Comparison of ENCODE assay signal across 8 cellular contexts in genomic region chr6:137661601-137662000, GRCh38.
A peak's percentile ranks its signal among the peaks of the same experiment; 100 is the strongest.
DNase-seq lines count a peak whose midpoint lies in the region; ATAC-seq and TF ChIP-seq lines count a peak whose summit lies in the region.

No MANE protein-coding gene starts in this region.

- no peaks in the 10 kb centered on the region for H3K36me3 ChIP-seq in CD4-positive, alpha-beta memory T cell (ENCODE audit: insufficient read depth, low read length)

- H3K36me3 Mint-ChIP-seq in CD4-positive, alpha-beta memory T cell: no peaks in the 10 kb centered on the region
- H3K36me3 Mint-ChIP-seq in glutamatergic neuron (ENCODE audit: unreplicated experiment): no peaks in the 10 kb centered on the region

- peak in 3 of 5 donors; percentile 40 to 45 (median 45) for DNase-seq in CD4-positive, alpha-beta memory T cell
- DNase-seq in Jurkat, Clone E6-1 (ENCODE audit: low read depth, low spot score): peak; percentile 43
- peak; percentile 5 to 37 for DNase-seq in activated CD8-positive, alpha-beta memory T cell treated with anti-CD3 and anti-CD28 coated beads for 1 hour (ENCODE audit: extremely low read depth in 1 of 2, low read depth in 1 of 2)
- DNase-seq in glutamatergic neuron (peak; percentile 30), DMS153 treated with DMSO at 0.1 percent for 48 hours (lab: John Stamatoyannopoulos, UW; ENCODE audit: unreplicated experiment) (no peak), ecto neural progenitor cell (ENCODE audit: low spot score) (no peak)
- DNase-seq in stimulated activated CD8-positive, alpha-beta memory T cell treated with anti-CD3 and anti-CD28 coated beads, Interleukin-15, amount 100 ng/mL, for 1 hour (ENCODE audit: low read depth): peak; percentile 40

- no peaks in the 10 kb centered on the region for H3K9me3 ChIP-seq in CD4-positive, alpha-beta memory T cell (ENCODE audit: control insufficient read depth in 1 of 2, low read length in 2 of 2)

- no peaks in the 10 kb centered on the region for H3K4me1 ChIP-seq in CD4-positive, alpha-beta memory T cell (ENCODE audit: insufficient read depth, low read length)

- H3K9me3 Mint-ChIP-seq in CD4-positive, alpha-beta memory T cell: peaks cover 0 to 5% (median under 1%) of the 10 kb centered on the region in 8 donors
- peaks cover 5% of the 10 kb centered on the region for H3K9me3 Mint-ChIP-seq in glutamatergic neuron (ENCODE audit: unreplicated experiment)

- no peak for ATAC-seq in GM19397 (IDR thresholded peaks at IDR 0.05; ENCODE audit: unreplicated experiment)

- intact Hi-C loops in CD4-positive, alpha-beta memory T cell (cut with micrococcal nuclease): loop anchor here (1.0 kb wide), 2 partner anchors 314 to 448 kb away; no protein-coding TSS in a partner anchor

- H3K27me3 Mint-ChIP-seq in CD4-positive, alpha-beta memory T cell: peaks cover 0 to 4% of the 10 kb centered on the region in 2 donors
- no peaks in the 10 kb centered on the region for H3K27me3 Mint-ChIP-seq in glutamatergic neuron (ENCODE audit: unreplicated experiment)

- H3K4me3 ChIP-seq in CD4-positive, alpha-beta memory T cell (ENCODE audit: low read length in 2 of 2): no peak overlapping the region
- H3K4me3 ChIP-seq in Jurkat, Clone E6-1 (ENCODE audit: low read length): no peak overlapping the region

- H3K27ac ChIP-seq in CD4-positive, alpha-beta memory T cell (ENCODE audit: low read depth, low read length): no peak overlapping the region

- POLR2A ChIA-PET in CD4-positive, alpha-beta memory T cell (lab: Charles Lee; ENCODE audit: partially characterized antibody): no interaction called here

- no peak overlapping the region for H3K4me3 Mint-ChIP-seq in CD4-positive, alpha-beta memory T cell
- no peak overlapping the region for H3K4me3 Mint-ChIP-seq in glutamatergic neuron (ENCODE audit: unreplicated experiment)

- TF ChIP-seq CTCF in glutamatergic neuron (IDR thresholded peaks at IDR 0.05; ENCODE audit: partially characterized antibody, unreplicated experiment): peak; percentile 28

- H3K4me1 Mint-ChIP-seq in CD4-positive, alpha-beta memory T cell: peaks cover 0 to 3% (median under 1%) of the 10 kb centered on the region in 4 donors
- peaks cover 11% of the 10 kb centered on the region for H3K4me1 Mint-ChIP-seq in glutamatergic neuron (ENCODE audit: low read depth, unreplicated experiment)

- peak overlapping the region in 1 of 7 donors; percentile 51 for H3K27ac Mint-ChIP-seq in CD4-positive, alpha-beta memory T cell
- H3K27ac Mint-ChIP-seq in glutamatergic neuron (ENCODE audit: unreplicated experiment): no peak overlapping the region

- no peaks in the 10 kb centered on the region for H3K27me3 ChIP-seq in CD4-positive, alpha-beta memory T cell (ENCODE audit: insufficient read depth, low read length)

- CTCF ChIA-PET in CD4-positive, alpha-beta memory T cell (lab: Charles Lee; ENCODE audit: partially characterized antibody): interaction anchor here (0.7 to 3.4 kb wide), 12 partner anchors 9 to 447 kb away, joined by 3 to 19 read pairs (median 6); no protein-coding TSS in a partner anchor

Comparison
In these comparisons a context has a peak if more than half of its experiments do, and no peak if none do; other contexts are left out.
1. DNase-seq: peak in CD4-positive, alpha-beta memory T cell (3 of 5), Jurkat, Clone E6-1 (single experiment), activated CD8-positive, alpha-beta memory T cell treated with anti-CD3 and anti-CD28 coated beads for 1 hour (2 of 2), glutamatergic neuron (single experiment) and stimulated activated CD8-positive, alpha-beta memory T cell treated with anti-CD3 and anti-CD28 coated beads, Interleukin-15, amount 100 ng/mL, for 1 hour (single experiment); none in DMS153 treated with DMSO at 0.1 percent for 48 hours (single experiment) and ecto neural progenitor cell (single experiment).